ENCODE assay signal across 9 cellular contexts in the genomic region with DNA sequence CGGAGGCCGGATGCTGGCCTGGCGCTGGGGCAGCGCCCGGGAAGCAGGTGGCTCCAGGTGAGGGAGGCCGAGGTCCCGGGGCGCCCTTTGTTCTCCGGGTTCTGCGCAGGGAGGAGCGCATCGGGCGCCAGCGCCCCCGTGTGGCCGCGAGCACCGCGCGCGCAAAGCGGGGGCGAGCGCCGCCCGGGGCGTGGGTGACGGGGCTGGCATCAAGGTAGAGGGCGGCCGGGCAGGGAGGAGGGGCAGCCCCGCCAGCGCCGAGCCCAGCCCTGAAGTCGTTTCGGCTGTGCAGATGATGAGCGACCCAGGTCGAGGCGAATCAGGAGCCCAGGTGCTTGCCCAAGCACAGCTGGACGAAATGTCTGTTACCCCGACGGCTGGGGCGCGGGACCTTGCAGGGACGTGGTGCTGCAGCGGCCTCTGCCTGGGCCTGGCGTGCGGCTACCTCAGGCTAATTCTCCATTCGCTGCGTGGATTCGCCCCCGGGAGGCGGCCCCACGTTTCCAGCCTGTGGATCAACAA. TPM values are rescaled to one million over a fixed set of nuclear protein-coding genes. Genes with fewer than 3 reads are reported as not detected.
DNase-seq lines count a peak whose midpoint lies in the region; ATAC-seq, FAIRE-seq and TF ChIP-seq lines count a peak whose summit lies in the region.
"Had no signal": no experiment of that assay in that cellular context is flagged by ENCODE, and none has a peak within 500 bp of the region (broad histone marks: within the 10 kb centered on the region; RNA-seq: fewer than 3 reads in every experiment).

No MANE protein-coding gene starts in this region.

- H3K27me3 ChIP-seq in H1 (replicated peaks in 1 of 4; ENCODE audit: control insufficient read depth in 3 of 4, extremely low read depth in 1 of 4, insufficient read depth in 3 of 4, low read length in 3 of 4): peaks cover 0 to 8% (median 4%) of the 10 kb centered on the region in 4 experiments; a peak in 3 of 7 replicates
- H3K27me3 ChIP-seq in muscle layer of colon (ENCODE audit: control insufficient read depth in 1 of 2, insufficient read depth in 2 of 2, low read length in 2 of 2): no peaks in the 10 kb centered on the region
- H3K27me3 ChIP-seq in tibial artery: peaks cover 0 to 12% of the 10 kb centered on the region in 2 donors

- no peak overlapping the region for H2AFZ ChIP-seq in H1 (ENCODE audit: low read length)

- H3K4me3 ChIP-seq in H1 (ENCODE audit: extremely low read depth in 1 of 4, insufficient read depth in 2 of 4, low read depth in 3 of 4, low read length in 4 of 4): peak overlapping the region in 2 of 4 experiments; percentile 29 to 47; a peak in 3 of 8 replicates
- H3K4me3 ChIP-seq in muscle layer of colon (ENCODE audit: low read depth in 1 of 2, low read length in 2 of 2): peak overlapping the region; percentile 52 to 63
- H3K4me3 ChIP-seq in tibial artery: peak overlapping the region; percentile 43 to 52

- H3K4ac ChIP-seq in H1 (replicated peaks; ENCODE audit: insufficient read length, low read depth, low read length): no peak overlapping the region

- TF ChIP-seq RAD21 in H1 (IDR thresholded peaks at IDR 0.05 in 1 of 2, conservative IDR thresholded peaks at IDR 0.05 in 1 of 2; ENCODE audit: low read depth in 2 of 2, low read length in 2 of 2): peak; percentile 66 to 84

- H3K4me2 ChIP-seq in H1 (ENCODE audit: insufficient read depth in 1 of 2, low read depth in 2 of 2, low read length in 2 of 2): peak overlapping the region; percentile 16 to 54; a peak in 3 of 4 replicates

- H2BK120ac ChIP-seq in H1 (replicated peaks; ENCODE audit: low read depth, low read length): peak overlapping the region; percentile 28

- H4K8ac ChIP-seq in H1 (ENCODE audit: extremely low read depth, insufficient read depth, low read length): peak overlapping the region; percentile 75

- ATAC-seq in HG02870 (IDR thresholded peaks at IDR 0.05; ENCODE audit: unreplicated experiment): peak; percentile 71
- no peak for ATAC-seq in HG02623 (IDR thresholded peaks at IDR 0.05; ENCODE audit: unreplicated experiment)

- H3K23me2 ChIP-seq in H1 (ENCODE audit: low read depth, low read length): no peaks in the 10 kb centered on the region; the same call in 1 of the 2 replicates

- no peak for TF ChIP-seq POLR2A in H1 (IDR thresholded peaks at IDR 0.05; ENCODE audit: control extremely low read depth in 1 of 2, low read depth in 2 of 2, low read length in 2 of 2)

- no peaks in the 10 kb centered on the region for H4K20me1 ChIP-seq in H1 (replicated peaks in 1 of 2; ENCODE audit: control insufficient read depth in 1 of 2, insufficient read depth in 2 of 2, low read length in 2 of 2)

- no peak overlapping the region for H3K14ac ChIP-seq in H1 (ENCODE audit: insufficient read length)

- CTCF ChIA-PET in H1 (lab: Charles Lee; ENCODE audit: partially characterized antibody): interaction anchor here (0.6 to 5.1 kb wide), 40 partner anchors 8 to 664 kb away, joined by 3 to 27 read pairs (median 4); a partner anchor contains a TSS

- H3K23ac ChIP-seq in H1 (ENCODE audit: insufficient read length): no peak overlapping the region

- H3K9me3 ChIP-seq in H1 (ENCODE audit: insufficient read depth in 2 of 2, low read depth in 1 of 2, low read length in 1 of 2): no peaks in the 10 kb centered on the region
- no peaks in the 10 kb centered on the region for H3K9me3 ChIP-seq in muscle layer of colon (ENCODE audit: low read length)
- H3K9me3 ChIP-seq in tibial artery: no peaks in the 10 kb centered on the region

- peak overlapping the region; percentile 42 for H3K56ac ChIP-seq in H1 (replicated peaks; ENCODE audit: insufficient read length, low read depth, low read length)

- no peak overlapping the region for H2BK5ac ChIP-seq in H1 (ENCODE audit: low read depth, low read length)

- POLR2A ChIA-PET in H1 (lab: Charles Lee; ENCODE audit: partially characterized antibody): interaction anchor here (0.6 to 2.4 kb wide), 7 partner anchors 9 to 54 kb away, joined by 3 to 8 read pairs (median 3); a partner anchor contains a TSS

- H4K91ac ChIP-seq in H1 (replicated peaks; ENCODE audit: insufficient read length, low read length): peak overlapping the region; percentile 76

- FAIRE-seq in H1 (lab: Jason Lieb, UNC): no peak
- FAIRE-seq: G401.6 had no signal

- intact Hi-C loops in tibial artery (cut with DNase I; ENCODE audit: low total_unique reads): loop anchor here (5.0 kb wide), 1 partner anchor 661 kb away; no protein-coding TSS in a partner anchor

- H3K27ac ChIP-seq in H1 (ENCODE audit: low read depth, low read length) (no peak overlapping the region), muscle layer of colon (ENCODE audit: low read depth, low read length) (peak overlapping the region; percentile 72), tibial artery (no peak overlapping the region)

- peak overlapping the region; percentile 89 for H2BK12ac ChIP-seq in H1 (ENCODE audit: low read depth, low read length)

- no peak overlapping the region for H4K5ac ChIP-seq in H1 (ENCODE audit: insufficient read length, low read depth, low read length)

- no peaks in the 10 kb centered on the region for H3K79me2 ChIP-seq in H1 (ENCODE audit: control insufficient read depth in 1 of 2, insufficient read depth in 2 of 2, low read length in 2 of 2)

- DNase-seq in NCI-H1436 (lab: John Stamatoyannopoulos, UW): peak; percentile 42
- no peak for DNase-seq in NCI-H1436 treated with DMSO at 0.1 percent for 48 hours (lab: John Stamatoyannopoulos, UW)
- DNase-seq in RPMI8226: peak; percentile 70
- peak in 1 of 2 experiments; percentile 90 for DNase-seq in H1 (ENCODE audit: low read depth in 1 of 2, low spot score in 2 of 2)
- peak in 1 of 2 donors; percentile 71 for DNase-seq in tibial artery

- 35% methylated on average over 18 of the region's 53 CpGs; no CpG with 5 or more reads in 1 of the 2 experiments for WGBS in H1 (ENCODE audit: extremely low coverage in 1 of 2, insufficient coverage in 1 of 2, insufficient read length in 1 of 2, insufficient replicate concordance in 2 of 2, low coverage in 1 of 2, low lambda C conversion rate in 2 of 2, missing lambda C conversion rate in 1 of 2), 2 experiments

- TF ChIP-seq EP300 in H1 (IDR thresholded peaks at IDR 0.05; ENCODE audit: borderline replicate concordance in 1 of 2, low read depth in 2 of 2, low read length in 2 of 2): no peak

- TF ChIP-seq CTCF in H1 (IDR thresholded peaks at IDR 0.05; ENCODE audit: control extremely low read depth in 1 of 3, insufficient read depth in 1 of 3, low read depth in 1 of 3, low read length in 3 of 3) (peak; percentile 81 to 82 (median 81)), tibial artery (IDR thresholded peaks at IDR 0.05) (peak; percentile 86 to 89)

- H3K4me1 ChIP-seq in H1 (replicated peaks in 1 of 4; ENCODE audit: control insufficient read depth in 3 of 4, insufficient read depth in 4 of 4, low read length in 3 of 4) (peaks cover 0 to 6% (median 2%) of the 10 kb centered on the region in 4 experiments; a peak in 2 of 7 replicates), muscle layer of colon (ENCODE audit: insufficient read depth, low read length) (no peaks in the 10 kb centered on the region), tibial artery (peaks cover 0 to 8% (median 3%) of the 10 kb centered on the region in 4 donors)

- no peak overlapping the region for H2BK15ac ChIP-seq in H1 (ENCODE audit: low read length)

- peak overlapping the region; percentile 72 for H3K18ac ChIP-seq in H1 (ENCODE audit: extremely low read depth, low read length)

- H3K9ac ChIP-seq in H1 (replicated peaks in 1 of 4; ENCODE audit: extremely low read depth in 1 of 4, low read depth in 3 of 4, low read length in 3 of 4): no peak overlapping the region; a peak in 1 of 7 replicates
- H3K9ac ChIP-seq in muscle layer of colon (ENCODE audit: low read length): no peak overlapping the region

- H3K36me3 ChIP-seq in H1 (ENCODE audit: control insufficient read depth in 2 of 4, insufficient read depth in 4 of 4, low read length in 3 of 4) (no peaks in the 10 kb centered on the region), muscle layer of colon (ENCODE audit: insufficient read depth, low read length) (no peaks in the 10 kb centered on the region), tibial artery (no peaks in the 10 kb centered on the region)

- 0 out of 2 replicates have a peak overlapping the region, but pooled peaks have one; percentile 40 for H2BK20ac ChIP-seq in H1 (ENCODE audit: low read length)

- no peaks in the 10 kb centered on the region for H3K79me1 ChIP-seq in H1 (ENCODE audit: low read depth, low read length)

- no peak overlapping the region for H2AK5ac ChIP-seq in H1 (ENCODE audit: low read depth, low read length)

TF ChIP-seq in H1, 55 proteins besides CTCF, POLR2A, EP300 and RAD21 (continues in another document):
- TF ChIP-seq HDAC2 (IDR thresholded peaks at IDR 0.05; ENCODE audit: borderline replicate concordance in 1 of 2, low read depth in 2 of 2, low read length in 2 of 2): peak in 1 of 2 experiments; percentile 87; a peak in 1 of 4 replicates
- TF ChIP-seq ZNF274 (IDR thresholded peaks at IDR 0.05; ENCODE audit: borderline replicate concordance, extremely low read depth, low read length): no peak
- TF ChIP-seq KDM4A (IDR thresholded peaks at IDR 0.05; ENCODE audit: low read depth, low read length, severe bottlenecking): peak; percentile 53
- TF ChIP-seq, protein P1, sequence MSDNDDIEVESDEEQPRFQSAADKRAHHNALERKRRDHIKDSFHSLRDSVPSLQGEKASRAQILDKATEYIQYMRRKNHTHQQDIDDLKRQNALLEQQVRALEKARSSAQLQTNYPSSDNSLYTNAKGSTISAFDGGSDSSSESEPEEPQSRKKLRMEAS (IDR thresholded peaks at IDR 0.05): peak; percentile 57
- TF ChIP-seq EGR1 (IDR thresholded peaks at IDR 0.05; ENCODE audit: borderline replicate concordance, low read depth, low read length): 0 out of 2 replicates have a peak, but pooled peaks have one; percentile 34
- TF ChIP-seq RFX5 (IDR thresholded peaks at IDR 0.05; ENCODE audit: borderline replicate concordance, low read depth, low read length): no peak
- TF ChIP-seq CHD2 (IDR thresholded peaks at IDR 0.05; ENCODE audit: low read length): no peak

RNA-seq across cellular contexts. Expression of a gene that starts 10.5 kb away (rescaled TPM):
- 81.2 and 81.6 TPM in 2 replicates for total RNA-seq in H1 (2021; fragmentation: NEBNext Ultra II Directional; extraction: Animal tissue kit (Norgen Biotek cat#: 25700))
- polyA plus RNA-seq in H1 (2011; rRNA removed): 50.2 and 50.3 TPM in 2 replicates
- polyA plus RNA-seq in H1 (2011; cell fraction: cytosol; rRNA removed): 69.6 TPM
- 128 TPM for polyA plus RNA-seq in H1 (2011; cell fraction: nucleus; rRNA removed)
- polyA plus RNA-seq in H1 (2012, experiment 1 of 2): 53.5 to 65.1 TPM (median 58.9 TPM) in 4 replicates
- 15.2 TPM for polyA plus RNA-seq in H1 (2012, experiment 2 of 2)
- polyA plus RNA-seq in H1 (2013, experiment 1 of 2): 55.3 TPM
- 59.0 TPM for polyA plus RNA-seq in H1 (2013, experiment 2 of 2)
- polyA minus RNA-seq in H1 (2011; rRNA and poly(A)+ RNA removed): 126 and 168 TPM in 2 replicates
- 103 TPM for polyA minus RNA-seq in H1 (2011; cell fraction: cytosol; rRNA and poly(A)+ RNA removed)
- 190 TPM for polyA minus RNA-seq in H1 (2011; cell fraction: nucleus; rRNA and poly(A)+ RNA removed)
